In genomic region chr17:1122681-1123396, GRCh38 we compare ENCODE assay signal across 8 cellular contexts. TPM values are rescaled to one million over a fixed set of nuclear protein-coding genes. Genes with fewer than 3 reads are reported as not detected.
DNase-seq lines count a peak whose midpoint lies in the region; ATAC-seq and TF ChIP-seq lines count a peak whose summit lies in the region.

No MANE protein-coding gene starts in this region.

- no peak overlapping the region; the same call in 1 of the 2 replicates for H3K9ac ChIP-seq in OCI-LY1 (ENCODE audit: low read length)

- H3K4me3 ChIP-seq in H7 (ENCODE audit: insufficient read depth, low read depth, low read length) (no peak overlapping the region), OCI-LY1 (ENCODE audit: low read depth, low read length, poor library complexity, severe bottlenecking) (peak overlapping the region; percentile 19)

- peaks cover 28% of the 10 kb centered on the region for H3K4me1 ChIP-seq in OCI-LY1 (ENCODE audit: insufficient read depth, low read length, severe bottlenecking)

- H3K27me3 ChIP-seq in H7 (ENCODE audit: control insufficient read depth, insufficient read depth, low read length), result no peaks in the 10 kb centered on the region; the same call in 1 of the 2 replicates
- no peaks in the 10 kb centered on the region for H3K27me3 ChIP-seq in OCI-LY1 (ENCODE audit: insufficient read depth, low read length)

- no peaks in the 10 kb centered on the region for H3K9me2 ChIP-seq in OCI-LY1 (ENCODE audit: low read depth, low read length)

- no peaks in the 10 kb centered on the region for H3K36me3 ChIP-seq in H7 (replicated peaks; ENCODE audit: control insufficient read depth, insufficient read depth, low read length)
- H3K36me3 ChIP-seq in OCI-LY1 (ENCODE audit: insufficient read depth, low read length), result peaks cover 11% of the 10 kb centered on the region; the same call in 1 of the 2 replicates

- H3K79me2 ChIP-seq in OCI-LY1 (ENCODE audit: insufficient read depth, low read length), result no peaks in the 10 kb centered on the region

- no peaks in the 10 kb centered on the region for H3F3A ChIP-seq in OCI-LY1 (ENCODE audit: insufficient read depth, low read length)

- no peak overlapping the region for H2AFZ ChIP-seq in OCI-LY1 (ENCODE audit: low read length)

- H3K9me3 ChIP-seq in OCI-LY1 (ENCODE audit: low read length), result no peaks in the 10 kb centered on the region

- DNase-seq in C1 segment of cervical spinal cord (lab: John Stamatoyannopoulos, UW) (peak in 12 of 14 donors; percentile 19 to 76 (median 66)), H7 (peak; percentile 96), activated T-cell treated with anti-CD3 and anti-CD28 coated beads for 24 hours (ENCODE audit: low read depth) (peak; percentile 81), epithelial cell of prostate (ENCODE audit: low read depth, low spot score) (no peak), myocyte (ENCODE audit: low read depth) (peak; percentile 81)
- DNase-seq in stimulated activated CD8-positive, alpha-beta memory T cell treated with anti-CD3 and anti-CD28 coated beads, Interleukin-7, amount 100 ng/mL, for 1 hour (ENCODE audit: low read depth in 2 of 2), result peak; percentile 71 to 81

- no peak for ATAC-seq in HG03565 (IDR thresholded peaks at IDR 0.05; ENCODE audit: unreplicated experiment)

- no peaks in the 10 kb centered on the region for H4K20me1 ChIP-seq in OCI-LY1 (ENCODE audit: insufficient read depth, low read length)

- peak overlapping the region; percentile 67 for H3K27ac ChIP-seq in OCI-LY1 (ENCODE audit: low read depth, low read length, poor library complexity, severe bottlenecking)
- peak overlapping the region; percentile 21 for H3K27ac ChIP-seq in epithelial cell of prostate

- peak overlapping the region; percentile 23; the same call in 1 of the 2 replicates for H3K4me2 ChIP-seq in OCI-LY1 (ENCODE audit: low read length)

- TF ChIP-seq CTCF in OCI-LY1 (IDR thresholded peaks at IDR 0.05; ENCODE audit: low read length), result peak; percentile 93

RNA-seq across cellular contexts. Expression of gene ABR, which starts 56.9 kb away (rescaled TPM):
- total RNA-seq in H7 (2014; rRNA removed; shearing (Covaris generic)), result 24.6 and 31.6 TPM in 2 replicates
- 45.8 and 71.9 TPM in 2 replicates for total RNA-seq in myocyte
- polyA plus RNA-seq in myocyte (2012), result 41.1 TPM
